ENCODE assay signal across 9 cellular contexts in genomic region chr6:79250107-79250514, GRCh38. TPM values are rescaled to one million over a fixed set of nuclear protein-coding genes. Genes with fewer than 3 reads are reported as not detected.
DNase-seq lines count a peak whose midpoint lies in the region; ATAC-seq and TF ChIP-seq lines count a peak whose summit lies in the region.
"Had no signal": no experiment of that assay in that cellular context is flagged by ENCODE, and none has a peak within 500 bp of the region (broad histone marks: within the 10 kb centered on the region; RNA-seq: fewer than 3 reads in every experiment).

No MANE protein-coding gene starts in this region.

- H3K27ac Mint-ChIP-seq in MCF 10A (ENCODE audit: low read depth, unreplicated experiment), result no peak overlapping the region

- no peaks in the 10 kb centered on the region for H3K9me3 ChIP-seq in mammary epithelial cell (replicated peaks; ENCODE audit: insufficient read depth, low read length)

- intact Hi-C loops in MCF 10A (cut with micrococcal nuclease), result no loop called here
- intact Hi-C loops in mammary epithelial cell (cut with micrococcal nuclease), result no loop called here

- H3K4me1 Mint-ChIP-seq in MCF 10A (ENCODE audit: insufficient read depth, unreplicated experiment), result no peaks in the 10 kb centered on the region

- CTCF ChIA-PET in MCF 10A (lab: Yijun Ruan, JAX) (interaction anchor here (0.7 kb wide), 1 partner anchor 918 kb away, joined by 5 read pairs; no protein-coding TSS in a partner anchor), mammary epithelial cell (lab: Charles Lee; ENCODE audit: low non-redundant PET) (no interaction called here)

- peak; percentile 78 for ATAC-seq in HG02759 (IDR thresholded peaks at IDR 0.05; ENCODE audit: unreplicated experiment)

- H3K4me3 ChIP-seq in mammary epithelial cell (replicated peaks in 1 of 3; ENCODE audit: insufficient read depth in 1 of 3, low read depth in 2 of 3, low read length in 3 of 3), result no peak overlapping the region

- no peaks in the 10 kb centered on the region for H3K27me3 ChIP-seq in mammary epithelial cell (ENCODE audit: insufficient read depth, low read length)

- in situ Hi-C loops in mammary epithelial cell (cut with MboI; ENCODE audit: low sequenced_read_pairs in 2 of 2), result no loop called here

- H3K9me3 Mint-ChIP-seq in MCF 10A (ENCODE audit: unreplicated experiment), result peaks cover 5% of the 10 kb centered on the region

- H3K27ac ChIP-seq in mammary epithelial cell (ENCODE audit: insufficient read depth, low read depth, low read length) (no peak overlapping the region), temporal lobe (ENCODE audit: low read depth, low read length) (peak overlapping the region; percentile 25)

- no peaks in the 10 kb centered on the region for H3K79me2 ChIP-seq in mammary epithelial cell (ENCODE audit: insufficient read depth, low read length)

- peak; percentile 24 for DNase-seq in MCF 10A (ENCODE audit: unreplicated experiment)
- no peak for DNase-seq in mammary epithelial cell
- peak; percentile 59 for DNase-seq in OCI-M1 (lab: John Stamatoyannopoulos, UW)
- no peak for DNase-seq in superior temporal gyrus (ENCODE audit: extremely low spot score)
- no peak for DNase-seq in medulla oblongata (ENCODE audit: extremely low spot score)
- no peak for DNase-seq in GDM1 (lab: John Stamatoyannopoulos, UW)
- DNase-seq: DMS153 had no signal

- peaks cover 6% of the 10 kb centered on the region for H3K36me3 Mint-ChIP-seq in MCF 10A (ENCODE audit: insufficient read depth, unreplicated experiment)

- no peaks in the 10 kb centered on the region for H3K27me3 Mint-ChIP-seq in MCF 10A (ENCODE audit: insufficient read depth, unreplicated experiment)

- no peak overlapping the region for H3K9ac ChIP-seq in mammary epithelial cell (ENCODE audit: insufficient read depth, low read length)

- H4K20me1 ChIP-seq in mammary epithelial cell (ENCODE audit: insufficient read depth, low read length), result no peaks in the 10 kb centered on the region

- no peaks in the 10 kb centered on the region for H3K36me3 ChIP-seq in mammary epithelial cell (ENCODE audit: insufficient read depth, low read length)

- POLR2A ChIA-PET in MCF 10A (lab: Yijun Ruan, JAX), result no interaction called here

- WGBS in mammary epithelial cell (ENCODE audit: low coverage, missing lambda C conversion rate), result 100% methylated on average over 1 of the region's 2 CpGs

- no peak for TF ChIP-seq CTCF in MCF 10A (IDR thresholded peaks at IDR 0.05; ENCODE audit: unreplicated experiment)
- TF ChIP-seq CTCF in mammary epithelial cell (conservative IDR thresholded peaks at IDR 0.05 in 1 of 2, IDR thresholded peaks at IDR 0.05 in 1 of 2; ENCODE audit: extremely low read depth in 1 of 2, insufficient read depth in 1 of 2, low read depth in 1 of 2, low read length in 2 of 2), result no peak

- no peaks in the 10 kb centered on the region for H3K4me1 ChIP-seq in mammary epithelial cell (ENCODE audit: insufficient read depth, low read length)

- no peak overlapping the region for H3K4me2 ChIP-seq in mammary epithelial cell (ENCODE audit: insufficient read depth, low read depth, low read length)

- BruUV-seq in MCF 10A (replicated peaks; lab: Mats Ljungman, UMichigan) (no TSS peak), mammary epithelial cell (replicated peaks; lab: Mats Ljungman, UMichigan) (no TSS peak)

- H2AFZ ChIP-seq in mammary epithelial cell (ENCODE audit: low read depth, low read length), result no peak overlapping the region

- no peak overlapping the region for H3K4me3 Mint-ChIP-seq in MCF 10A (ENCODE audit: unreplicated experiment)

- dilution Hi-C loops in mammary epithelial cell (cut with HindIII; ENCODE audit: low sequenced_read_pairs), result no loop called here

RNA-seq across cellular contexts. Expression of gene HMGN3, which starts 15.6 kb away (rescaled TPM):
- total RNA-seq in MCF 10A (2022) (18.7 and 36.5 TPM in 2 replicates), mammary epithelial cell (10 to 100 TPM; 25.0 to 38.1 TPM), temporal lobe (48.7 TPM)
- polyA plus RNA-seq in mammary epithelial cell, result 25.2 TPM
- polyA minus RNA-seq in mammary epithelial cell, result 5.1 TPM

Comparison
In these comparisons a context has a peak if more than half of its experiments do, and no peak if none do; other contexts are left out.
1. DNase-seq: peak in MCF 10A (single experiment) and OCI-M1 (single experiment); none in mammary epithelial cell (single experiment), superior temporal gyrus (single experiment), medulla oblongata (single experiment) and GDM1 (single experiment).